3 cellular contexts compared by ENCODE assay signal in genomic region chr12:108495823-108496579, GRCh38.
A peak's percentile ranks its signal among the peaks of the same experiment; 100 is the strongest.
TF ChIP-seq lines count a peak whose summit lies in the region.

No MANE protein-coding gene starts in this region.

TF ChIP-seq in SK-N-SH, 30 proteins besides CTCF, POLR2A, EP300 and RAD21:
- peak; percentile 7; the same call in 1 of the 2 replicates for TF ChIP-seq RCOR1 (IDR thresholded peaks at IDR 0.05; ENCODE audit: low read length)
- TF ChIP-seq FOXM1 (IDR thresholded peaks at IDR 0.05; ENCODE audit: low read depth) = no peak
- TF ChIP-seq ELF1 (IDR thresholded peaks at IDR 0.05) = no peak
- TF ChIP-seq SIN3A (IDR thresholded peaks at IDR 0.05; ENCODE audit: borderline replicate concordance, low read depth, low read length) = no peak
- TF ChIP-seq POLR2AphosphoS5 (IDR thresholded peaks at IDR 0.05; ENCODE audit: low read depth, low read length) = no peak

TF ChIP-seq in SK-N-SH treated with all-trans-retinoic acid at 6 μM for 48 hours, 23 proteins besides CTCF, POLR2A, EP300 and RAD21:
- TF ChIP-seq ARNTL (CRISPR knock-in tag; IDR thresholded peaks at IDR 0.05; ENCODE audit: borderline replicate concordance, low read depth) = no peak
- no peak for TF ChIP-seq ZNF70 (CRISPR knock-in tag; IDR thresholded peaks at IDR 0.05)
- TF ChIP-seq PPARA (CRISPR knock-in tag; IDR thresholded peaks at IDR 0.05; ENCODE audit: borderline replicate concordance) = no peak
- no peak for TF ChIP-seq TCF4 (CRISPR knock-in tag; IDR thresholded peaks at IDR 0.05; ENCODE audit: borderline replicate concordance)
- TF ChIP-seq ZFP30 (CRISPR knock-in tag; IDR thresholded peaks at IDR 0.05) = no peak
- no peak for TF ChIP-seq ZFP3 (CRISPR knock-in tag; IDR thresholded peaks at IDR 0.05)
- TF ChIP-seq ZC3H10 (CRISPR knock-in tag; IDR thresholded peaks at IDR 0.05) = no peak
- no peak for TF ChIP-seq PATZ1 (CRISPR knock-in tag; IDR thresholded peaks at IDR 0.05; ENCODE audit: borderline replicate concordance)
- TF ChIP-seq CREB5 (CRISPR knock-in tag; IDR thresholded peaks at IDR 0.05; ENCODE audit: low read depth) = no peak
- no peak for TF ChIP-seq CSRNP3 (CRISPR knock-in tag; IDR thresholded peaks at IDR 0.05)
- TF ChIP-seq SNAI2 (CRISPR knock-in tag; IDR thresholded peaks at IDR 0.05) = no peak
- no peak for TF ChIP-seq RARB (CRISPR knock-in tag; IDR thresholded peaks at IDR 0.05)
- no peak for TF ChIP-seq OSR1 (CRISPR knock-in tag; IDR thresholded peaks at IDR 0.05)
- TF ChIP-seq ESRRG (CRISPR knock-in tag; IDR thresholded peaks at IDR 0.05) = no peak
- no peak for TF ChIP-seq ISL1 (CRISPR knock-in tag; IDR thresholded peaks at IDR 0.05)
- TF ChIP-seq ZNF8 (CRISPR knock-in tag; IDR thresholded peaks at IDR 0.05) = no peak
- TF ChIP-seq TOX (CRISPR knock-in tag; IDR thresholded peaks at IDR 0.05; ENCODE audit: borderline replicate concordance) = no peak
- TF ChIP-seq CSDC2 (CRISPR knock-in tag; IDR thresholded peaks at IDR 0.05) = no peak

TF ChIP-seq in K562, 482 proteins besides CTCF, POLR2A, EP300 and RAD21:
- TF ChIP-seq CEBPB (tag; IDR thresholded peaks at IDR 0.05) = no peak
- TF ChIP-seq CBFA2T3 (IDR thresholded peaks at IDR 0.05) = 0 out of 2 replicates have a peak, but pooled peaks have one; percentile 19
- TF ChIP-seq ARID1B (IDR thresholded peaks at IDR 0.05) = peak; percentile 42; the same call in 1 of the 2 replicates
- peak in 1 of 2 experiments; percentile 90; a peak in 2 of 4 replicates for TF ChIP-seq FOXA3 (CRISPR knock-in tag; conservative IDR thresholded peaks at IDR 0.05 in 1 of 2, IDR thresholded peaks at IDR 0.05 in 1 of 2)
- 0 out of 2 replicates have a peak, but pooled peaks have one; percentile 29 for TF ChIP-seq TCF3 (CRISPR knock-in tag; IDR thresholded peaks at IDR 0.05)
- no peak for TF ChIP-seq E2F5 (CRISPR knock-in tag; IDR thresholded peaks at IDR 0.05)
- TF ChIP-seq MTA2 (IDR thresholded peaks at IDR 0.05; ENCODE audit: low read depth) = peak; percentile 12; the same call in 1 of the 2 replicates
- peak; percentile 53 for TF ChIP-seq TAL1 (IDR thresholded peaks at IDR 0.05)
